ENCODE assay signal across 7 cellular contexts in genomic region chr3:24781454-24781853, GRCh38.
"Had no signal": no experiment of that assay in that cellular context is flagged by ENCODE, and none has a peak within 500 bp of the region (broad histone marks: within the 10 kb centered on the region; RNA-seq: fewer than 3 reads in every experiment).

No MANE protein-coding gene starts in this region.

- H3K27ac ChIP-seq: HL-60, KMS-11 had no signal

- ATAC-seq: HepG2, K562 had no signal

- H3K4me2 ChIP-seq: KMS-11 had no signal

- DNase-seq: IMR-90, KBM-7, KG1 had no signal

- H3K4me3 ChIP-seq: K562 had no signal

- H3K9ac ChIP-seq: KMS-11 had no signal
